ENCODE assay signal across 1 cellular context in the genomic region with DNA sequence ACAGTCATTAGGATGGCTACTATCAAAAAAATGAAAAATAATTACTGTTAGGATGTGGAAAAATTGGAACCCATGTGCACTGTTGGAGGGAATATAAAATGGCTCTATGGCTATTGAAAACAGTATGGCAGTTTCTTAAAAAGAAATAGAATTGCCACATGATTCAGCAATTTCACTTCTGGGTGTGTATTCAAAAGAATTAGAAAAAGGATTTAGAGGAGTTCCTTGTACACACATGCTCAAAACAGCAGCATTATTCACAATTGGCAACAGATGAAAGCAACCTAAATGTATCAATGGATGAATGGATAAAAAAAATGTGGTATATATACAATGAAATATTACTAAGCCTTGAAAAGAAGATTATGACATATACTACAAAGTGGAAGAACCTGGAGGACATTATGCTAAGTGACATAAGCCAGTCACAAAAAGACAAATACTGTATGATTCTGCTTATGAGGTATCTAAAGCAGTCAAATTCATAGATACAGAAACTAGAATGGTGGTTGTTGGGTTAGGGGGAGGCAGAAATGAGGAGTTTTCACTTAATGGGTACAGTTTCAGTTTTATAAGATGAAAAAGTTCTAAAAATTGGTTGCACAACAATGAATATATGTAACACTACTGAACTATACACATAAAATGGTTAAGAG.
TF ChIP-seq lines count a peak whose summit lies in the region.

No MANE protein-coding gene starts in this region.

TF ChIP-seq in GM12878, 131 proteins besides CTCF, POLR2A, EP300 and RAD21 (continued from another document):
- TF ChIP-seq, protein P1, sequence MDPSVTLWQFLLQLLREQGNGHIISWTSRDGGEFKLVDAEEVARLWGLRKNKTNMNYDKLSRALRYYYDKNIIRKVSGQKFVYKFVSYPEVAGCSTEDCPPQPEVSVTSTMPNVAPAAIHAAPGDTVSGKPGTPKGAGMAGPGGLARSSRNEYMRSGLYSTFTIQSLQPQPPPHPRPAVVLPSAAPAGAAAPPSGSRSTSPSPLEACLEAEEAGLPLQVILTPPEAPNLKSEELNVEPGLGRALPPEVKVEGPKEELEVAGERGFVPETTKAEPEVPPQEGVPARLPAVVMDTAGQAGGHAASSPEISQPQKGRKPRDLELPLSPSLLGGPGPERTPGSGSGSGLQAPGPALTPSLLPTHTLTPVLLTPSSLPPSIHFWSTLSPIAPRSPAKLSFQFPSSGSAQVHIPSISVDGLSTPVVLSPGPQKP (IDR thresholded peaks at IDR 0.05; ENCODE audit: low read depth, low read length), result no peak
